In the genomic region with DNA sequence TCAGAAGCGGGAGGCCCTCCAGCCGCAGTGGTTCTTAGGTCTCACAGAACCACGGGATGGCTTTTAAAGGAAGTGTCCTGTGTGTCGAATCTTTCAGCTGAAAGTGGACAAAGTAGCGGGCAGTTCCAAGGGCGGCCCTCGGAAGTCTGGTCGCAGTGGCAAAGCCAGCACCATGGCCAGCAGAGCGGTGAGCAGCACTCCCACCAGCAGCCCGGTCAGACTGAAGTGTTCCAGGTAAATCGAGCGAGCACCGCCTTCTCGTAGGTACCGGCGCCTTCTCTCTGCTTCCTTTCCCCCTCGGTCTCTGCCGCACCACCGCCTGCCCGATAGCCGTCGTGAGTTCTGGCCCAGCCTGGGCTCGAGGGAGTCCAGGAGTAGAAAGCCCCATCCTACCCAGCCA, we compare ENCODE assay signal across 34 cellular contexts.
"Had no signal": no experiment of that assay in that cellular context is flagged by ENCODE, and none has a peak within 500 bp of the region (broad histone marks: within the 10 kb centered on the region; RNA-seq: fewer than 3 reads in every experiment).

No MANE protein-coding gene starts in this region.

- H3K27ac ChIP-seq: Peyer's patch, SJCRH30, SK-N-MC, WERI-Rb-1 had no signal

- H3K36me3 ChIP-seq: Peyer's patch, SJCRH30, WERI-Rb-1 had no signal

- ATAC-seq: activated CD8-positive, alpha-beta memory T cell treated with anti-CD3 and anti-CD28 coated beads, Interleukin-2, amount 10 ng/mL, durations not matched to agents 7 days and 5 days; activated naive CD8-positive, alpha-beta T cell treated with anti-CD3 and anti-CD28 coated beads, Interleukin-2, amount 50 U/mL, for 24 hours; K562; PC-3 had no signal

- DNase-seq: activated CD4-positive, alpha-beta memory T cell treated with anti-CD3 and anti-CD28 coated beads, Interleukin-2, amount 10 ng/mL, durations not matched to agents 7 days and 5 days; activated CD4-positive, alpha-beta T cell treated with anti-CD3 and anti-CD28 coated beads for 1 hour; activated CD4-positive, alpha-beta T cell treated with anti-CD3 and anti-CD28 coated beads for 48 hours; activated CD4-positive, CD25-positive, alpha-beta regulatory T cell; activated CD8-positive, alpha-beta memory T cell treated with anti-CD3 and anti-CD28 coated beads for 24 hours; activated CD8-positive, alpha-beta memory T cell treated with anti-CD3 and anti-CD28 coated beads, Interleukin-2, amount 10 ng/mL, durations not matched to agents 7 days and 5 days; activated CD8-positive, alpha-beta memory T cell treated with anti-CD3 and anti-CD28 coated beads, Interleukin-2, amount 50 U/mL, for 48 hours; activated effector memory CD4-positive, alpha-beta T cell treated with Interleukin-2 at 50 U/mL for 16 hours; activated naive CD4-positive, alpha-beta T cell treated with anti-CD3 and anti-CD28 coated beads, Interleukin-2, amount 10 ng/mL, durations not matched to agents 7 days and 5 days; activated naive CD8-positive, alpha-beta T cell treated with anti-CD3 and anti-CD28 coated beads, Interleukin-2, amount 50 U/mL, for 24 hours; activated T-cell treated with anti-CD3 and anti-CD28 coated beads, Interleukin-2, amount 50 U/mL, for 48 hours; anterior cingulate cortex; central memory CD4-positive, alpha-beta T cell; NCI-H1092 treated with DMSO at 0.1 percent for 48 hours; NCI-H1417 treated with DMSO at 0.1 percent for 48 hours; NCI-H187 treated with DMSO at 0.1 percent for 48 hours; NCI-H2081; NCI-H2171 treated with DMSO at 0.1 percent for 48 hours; NCI-H2227 treated with DMSO at 0.1 percent for 48 hours; NCI-H446; NCI-H510A treated with DMSO at 0.1 percent for 48 hours; NCI-H69; PC-3; Right ventricle myocardium superior; RPMI8226; SJCRH30; SW 1271; T-helper 1 cell; T-helper 2 cell; T-helper 9 cell; WERI-Rb-1 had no signal

- H3K4me3 ChIP-seq: K562, Peyer's patch, SJCRH30, SK-N-MC had no signal

- H3K27me3 ChIP-seq: Peyer's patch had no signal

- H3K4me1 ChIP-seq: Peyer's patch, SJCRH30 had no signal

- H3K9me3 ChIP-seq: Peyer's patch, SJCRH30 had no signal
